ENCODE assay signal across 27 cellular contexts in the genomic region with DNA sequence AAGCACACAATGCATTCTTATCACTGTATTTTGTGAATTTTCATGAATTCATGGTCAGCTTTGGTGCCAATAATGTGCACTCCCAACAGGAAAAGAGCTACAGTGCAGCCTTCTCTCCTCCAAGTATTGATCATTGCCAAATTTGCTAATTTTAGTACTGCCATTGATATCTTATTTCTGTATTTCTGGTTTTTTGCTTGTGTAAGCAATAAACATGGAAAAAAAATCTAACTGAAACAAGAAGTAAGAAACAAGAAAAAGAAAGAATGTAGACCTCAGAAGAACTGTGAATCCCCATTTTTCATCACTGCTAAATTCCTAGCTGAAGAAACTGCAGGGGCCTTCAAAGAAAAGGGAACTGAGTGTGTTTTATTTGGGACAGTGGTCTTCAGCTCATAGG.
"Had no signal": no experiment of that assay in that cellular context is flagged by ENCODE, and none has a peak within 500 bp of the region (broad histone marks: within the 10 kb centered on the region; RNA-seq: fewer than 3 reads in every experiment).

No MANE protein-coding gene starts in this region.

- H3K4me3 Mint-ChIP-seq: dendritic cell treated with granulocyte-macrophage colony-stimulating factor and Interleukin-4, amounts not matched to agents 40 ng/mL and 50 ng/mL, for 4 days; effector memory CD8-positive, alpha-beta T cell; endodermal cell had no signal

- H3K27ac ChIP-seq: colonic mucosa, coronary artery, dorsolateral prefrontal cortex, epithelial cell of prostate, esophagus muscularis mucosa, esophagus squamous epithelium, foreskin keratinocyte, gastrocnemius medialis, gastroesophageal sphincter, heart left ventricle, heart right ventricle had no signal

- ATAC-seq: effector memory CD8-positive, alpha-beta T cell; esophagus mucosa; foreskin keratinocyte; gastrocnemius medialis; gastroesophageal sphincter; heart left ventricle; heart right ventricle had no signal

- H3K4me3 ChIP-seq: colonic mucosa, coronary artery, dorsolateral prefrontal cortex, esophagus muscularis mucosa, esophagus squamous epithelium, gastrocnemius medialis, gastroesophageal sphincter, heart left ventricle, heart right ventricle had no signal

- H3K27me3 ChIP-seq: colonic mucosa, dorsolateral prefrontal cortex, esophagus muscularis mucosa, esophagus squamous epithelium, foreskin keratinocyte, gastrocnemius medialis, gastroesophageal sphincter, heart left ventricle, heart right ventricle had no signal

- H3K4me1 ChIP-seq: colonic mucosa, foreskin keratinocyte, gastrocnemius medialis, heart left ventricle, heart right ventricle had no signal

- H3K4me1 Mint-ChIP-seq: endodermal cell had no signal

- DNase-seq: colonic mucosa; cortex of kidney; dermis blood vessel endothelial cell; dorsolateral prefrontal cortex; effector CD4-positive, alpha-beta T cell; effector CD8-positive, alpha-beta T cell; effector memory CD4-positive, alpha-beta T cell; effector memory CD8-positive, alpha-beta T cell; endodermal cell; erythroblast; esophagus squamous epithelium; foreskin fibroblast; foreskin keratinocyte; foreskin melanocyte; gastrocnemius medialis; glutamatergic neuron; heart left ventricle; heart right ventricle had no signal

- H3K36me3 ChIP-seq: colonic mucosa, esophagus muscularis mucosa, esophagus squamous epithelium, gastrocnemius medialis, gastroesophageal sphincter, heart left ventricle, heart right ventricle had no signal

- FAIRE-seq: colon, endometrium, frontal cortex had no signal

- H3K27ac Mint-ChIP-seq: dendritic cell treated with granulocyte-macrophage colony-stimulating factor and Interleukin-4, amounts not matched to agents 40 ng/mL and 50 ng/mL, for 4 days; effector memory CD8-positive, alpha-beta T cell; endodermal cell had no signal

- H3K27me3 Mint-ChIP-seq: dendritic cell treated with granulocyte-macrophage colony-stimulating factor and Interleukin-4, amounts not matched to agents 40 ng/mL and 50 ng/mL, for 4 days; effector memory CD8-positive, alpha-beta T cell had no signal

- H3K9me3 Mint-ChIP-seq: dendritic cell treated with granulocyte-macrophage colony-stimulating factor and Interleukin-4, amounts not matched to agents 40 ng/mL and 50 ng/mL, for 4 days; effector memory CD8-positive, alpha-beta T cell; endodermal cell had no signal

- H3K9me3 ChIP-seq: colonic mucosa, esophagus muscularis mucosa, esophagus squamous epithelium, gastrocnemius medialis, gastroesophageal sphincter had no signal
